In the genomic region with DNA sequence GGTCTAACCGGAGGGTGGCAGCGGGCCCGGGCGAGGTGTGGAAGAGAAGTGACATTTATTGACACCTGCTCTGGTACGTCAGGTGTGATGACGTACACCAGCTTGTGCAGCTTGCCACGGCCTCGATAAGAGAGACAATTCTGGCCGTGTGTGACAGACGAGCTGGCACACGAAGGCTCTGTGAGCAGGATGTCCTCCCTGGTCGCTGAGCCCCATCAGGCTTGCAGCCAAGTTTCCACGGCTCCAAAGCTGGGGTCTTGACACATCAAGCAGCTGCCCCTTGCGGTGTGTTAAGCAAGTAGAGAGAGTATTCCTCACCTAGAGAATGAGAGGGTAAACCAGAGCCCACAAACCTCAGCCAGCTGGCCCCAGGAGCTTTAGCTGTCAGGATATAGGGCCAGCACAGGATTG, we compare ENCODE assay signal across 1 cellular context.
TF ChIP-seq lines count a peak whose summit lies in the region.

No MANE protein-coding gene starts in this region.

TF ChIP-seq in GM12878, 131 proteins besides CTCF, POLR2A, EP300 and RAD21:
- no peak for TF ChIP-seq PAX8 (IDR thresholded peaks at IDR 0.05)
- TF ChIP-seq, protein P1, sequence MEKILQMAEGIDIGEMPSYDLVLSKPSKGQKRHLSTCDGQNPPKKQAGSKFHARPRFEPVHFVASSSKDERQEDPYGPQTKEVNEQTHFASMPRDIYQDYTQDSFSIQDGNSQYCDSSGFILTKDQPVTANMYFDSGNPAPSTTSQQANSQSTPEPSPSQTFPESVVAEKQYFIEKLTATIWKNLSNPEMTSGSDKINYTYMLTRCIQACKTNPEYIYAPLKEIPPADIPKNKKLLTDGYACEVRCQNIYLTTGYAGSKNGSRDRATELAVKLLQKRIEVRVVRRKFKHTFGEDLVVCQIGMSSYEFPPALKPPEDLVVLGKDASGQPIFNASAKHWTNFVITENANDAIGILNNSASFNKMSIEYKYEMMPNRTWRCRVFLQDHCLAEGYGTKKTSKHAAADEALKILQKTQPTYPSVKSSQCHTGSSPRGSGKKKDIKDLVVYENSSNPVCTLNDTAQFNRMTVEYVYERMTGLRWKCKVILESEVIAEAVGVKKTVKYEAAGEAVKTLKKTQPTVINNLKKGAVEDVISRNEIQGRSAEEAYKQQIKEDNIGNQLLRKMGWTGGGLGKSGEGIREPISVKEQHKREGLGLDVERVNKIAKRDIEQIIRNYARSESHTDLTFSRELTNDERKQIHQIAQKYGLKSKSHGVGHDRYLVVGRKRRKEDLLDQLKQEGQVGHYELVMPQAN (conservative IDR thresholded peaks at IDR 0.05) = no peak
- TF ChIP-seq KLF5 (IDR thresholded peaks at IDR 0.05; ENCODE audit: partially characterized antibody) = no peak
- no peak for TF ChIP-seq MEF2B (IDR thresholded peaks at IDR 0.05; ENCODE audit: partially characterized antibody, poor library complexity, severe bottlenecking)
- TF ChIP-seq SIX5 (IDR thresholded peaks at IDR 0.05; ENCODE audit: low read depth, low read length, severe bottlenecking) = no peak
- TF ChIP-seq JUND (IDR thresholded peaks at IDR 0.05; ENCODE audit: low read depth, low read length) = no peak
- no peak for TF ChIP-seq ATF7 (IDR thresholded peaks at IDR 0.05; ENCODE audit: low read depth)
- no peak for TF ChIP-seq SPI1 (IDR thresholded peaks at IDR 0.05; ENCODE audit: borderline replicate concordance, insufficient read depth, low read depth, low read length)
- TF ChIP-seq, protein P2, sequence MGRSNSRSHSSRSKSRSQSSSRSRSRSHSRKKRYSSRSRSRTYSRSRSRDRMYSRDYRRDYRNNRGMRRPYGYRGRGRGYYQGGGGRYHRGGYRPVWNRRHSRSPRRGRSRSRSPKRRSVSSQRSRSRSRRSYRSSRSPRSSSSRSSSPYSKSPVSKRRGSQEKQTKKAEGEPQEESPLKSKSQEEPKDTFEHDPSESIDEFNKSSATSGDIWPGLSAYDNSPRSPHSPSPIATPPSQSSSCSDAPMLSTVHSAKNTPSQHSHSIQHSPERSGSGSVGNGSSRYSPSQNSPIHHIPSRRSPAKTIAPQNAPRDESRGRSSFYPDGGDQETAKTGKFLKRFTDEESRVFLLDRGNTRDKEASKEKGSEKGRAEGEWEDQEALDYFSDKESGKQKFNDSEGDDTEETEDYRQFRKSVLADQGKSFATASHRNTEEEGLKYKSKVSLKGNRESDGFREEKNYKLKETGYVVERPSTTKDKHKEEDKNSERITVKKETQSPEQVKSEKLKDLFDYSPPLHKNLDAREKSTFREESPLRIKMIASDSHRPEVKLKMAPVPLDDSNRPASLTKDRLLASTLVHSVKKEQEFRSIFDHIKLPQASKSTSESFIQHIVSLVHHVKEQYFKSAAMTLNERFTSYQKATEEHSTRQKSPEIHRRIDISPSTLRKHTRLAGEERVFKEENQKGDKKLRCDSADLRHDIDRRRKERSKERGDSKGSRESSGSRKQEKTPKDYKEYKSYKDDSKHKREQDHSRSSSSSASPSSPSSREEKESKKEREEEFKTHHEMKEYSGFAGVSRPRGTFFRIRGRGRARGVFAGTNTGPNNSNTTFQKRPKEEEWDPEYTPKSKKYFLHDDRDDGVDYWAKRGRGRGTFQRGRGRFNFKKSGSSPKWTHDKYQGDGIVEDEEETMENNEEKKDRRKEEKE (IDR thresholded peaks at IDR 0.05) = no peak
- no peak for TF ChIP-seq STAT1 (conservative IDR thresholded peaks at IDR 0.05)
- TF ChIP-seq, protein P3, sequence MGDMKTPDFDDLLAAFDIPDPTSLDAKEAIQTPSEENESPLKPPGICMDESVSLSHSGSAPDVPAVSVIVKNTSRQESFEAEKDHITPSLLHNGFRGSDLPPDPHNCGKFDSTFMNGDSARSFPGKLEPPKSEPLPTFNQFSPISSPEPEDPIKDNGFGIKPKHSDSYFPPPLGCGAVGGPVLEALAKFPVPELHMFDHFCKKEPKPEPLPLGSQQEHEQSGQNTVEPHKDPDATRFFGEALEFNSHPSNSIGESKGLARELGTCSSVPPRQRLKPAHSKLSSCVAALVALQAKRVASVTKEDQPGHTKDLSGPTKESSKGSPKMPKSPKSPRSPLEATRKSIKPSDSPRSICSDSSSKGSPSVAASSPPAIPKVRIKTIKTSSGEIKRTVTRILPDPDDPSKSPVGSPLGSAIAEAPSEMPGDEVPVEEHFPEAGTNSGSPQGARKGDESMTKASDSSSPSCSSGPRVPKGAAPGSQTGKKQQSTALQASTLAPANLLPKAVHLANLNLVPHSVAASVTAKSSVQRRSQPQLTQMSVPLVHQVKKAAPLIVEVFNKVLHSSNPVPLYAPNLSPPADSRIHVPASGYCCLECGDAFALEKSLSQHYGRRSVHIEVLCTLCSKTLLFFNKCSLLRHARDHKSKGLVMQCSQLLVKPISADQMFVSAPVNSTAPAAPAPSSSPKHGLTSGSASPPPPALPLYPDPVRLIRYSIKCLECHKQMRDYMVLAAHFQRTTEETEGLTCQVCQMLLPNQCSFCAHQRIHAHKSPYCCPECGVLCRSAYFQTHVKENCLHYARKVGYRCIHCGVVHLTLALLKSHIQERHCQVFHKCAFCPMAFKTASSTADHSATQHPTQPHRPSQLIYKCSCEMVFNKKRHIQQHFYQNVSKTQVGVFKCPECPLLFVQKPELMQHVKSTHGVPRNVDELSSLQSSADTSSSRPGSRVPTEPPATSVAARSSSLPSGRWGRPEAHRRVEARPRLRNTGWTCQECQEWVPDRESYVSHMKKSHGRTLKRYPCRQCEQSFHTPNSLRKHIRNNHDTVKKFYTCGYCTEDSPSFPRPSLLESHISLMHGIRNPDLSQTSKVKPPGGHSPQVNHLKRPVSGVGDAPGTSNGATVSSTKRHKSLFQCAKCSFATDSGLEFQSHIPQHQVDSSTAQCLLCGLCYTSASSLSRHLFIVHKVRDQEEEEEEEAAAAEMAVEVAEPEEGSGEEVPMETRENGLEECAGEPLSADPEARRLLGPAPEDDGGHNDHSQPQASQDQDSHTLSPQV (IDR thresholded peaks at IDR 0.05) = no peak
